Comparison of ENCODE assay signal across 1 cellular context in genomic region chr19:51986309-51987291, GRCh38.
A peak's percentile ranks its signal among the peaks of the same experiment; 100 is the strongest.
TF ChIP-seq lines count a peak whose summit lies in the region.

Gene ZNF350, minus strand, starts transcription at chr19:51986840. Its CDS starts 12,480 bp downstream, at chr19:51974360.

TF ChIP-seq in HepG2, 621 proteins besides CTCF, POLR2A, EP300 and RAD21 (continued from another document and continues in another):
- no peak for TF ChIP-seq CENPBD1 (CRISPR knock-in tag; IDR thresholded peaks at IDR 0.05; ENCODE audit: borderline replicate concordance, low read depth)
- TF ChIP-seq SOX5 (CRISPR knock-in tag; IDR thresholded peaks at IDR 0.05; ENCODE audit: borderline replicate concordance) = peak; percentile 51; the same call in 1 of the 2 replicates
- no peak for TF ChIP-seq CENPT (CRISPR knock-in tag; IDR thresholded peaks at IDR 0.05; ENCODE audit: low read depth)
- TF ChIP-seq BORCS8-MEF2B (CRISPR knock-in tag; IDR thresholded peaks at IDR 0.05) = 0 out of 2 replicates have a peak, but pooled peaks have one; percentile 53
- TF ChIP-seq NCOA2 (CRISPR knock-in tag; IDR thresholded peaks at IDR 0.05) = peak; percentile 53
- no peak for TF ChIP-seq PRDM4 (CRISPR knock-in tag; IDR thresholded peaks at IDR 0.05; ENCODE audit: borderline replicate concordance)
- TF ChIP-seq MBNL3 (CRISPR knock-in tag; conservative IDR thresholded peaks at IDR 0.05) = no peak
- TF ChIP-seq NR3C1 (CRISPR knock-in tag; IDR thresholded peaks at IDR 0.05) = no peak
- TF ChIP-seq ZBTB49 (CRISPR knock-in tag; IDR thresholded peaks at IDR 0.05; ENCODE audit: borderline replicate concordance) = no peak
- no peak for TF ChIP-seq ATF7-NPFF (CRISPR knock-in tag; IDR thresholded peaks at IDR 0.05; ENCODE audit: low read depth)
- no peak for TF ChIP-seq SATB2 (CRISPR knock-in tag; IDR thresholded peaks at IDR 0.05)
- TF ChIP-seq FIP1L1 (IDR thresholded peaks at IDR 0.05; ENCODE audit: borderline replicate concordance, insufficient read depth, low read depth, low read length) = no peak
- TF ChIP-seq ZNF577 (CRISPR knock-in tag; IDR thresholded peaks at IDR 0.05; ENCODE audit: borderline replicate concordance, low read depth) = no peak
- 0 out of 2 replicates have a peak, but pooled peaks have one; percentile 51 for TF ChIP-seq EED (CRISPR knock-in tag; IDR thresholded peaks at IDR 0.05)
- no peak; the same call in 1 of the 2 replicates for TF ChIP-seq CHD4 (IDR thresholded peaks at IDR 0.05; ENCODE audit: borderline replicate concordance, low read length)
- no peak for TF ChIP-seq SMC3 (IDR thresholded peaks at IDR 0.05; ENCODE audit: low read length)
- 0 out of 2 replicates have a peak, but pooled peaks have one; percentile 48 for TF ChIP-seq ZNF772 (CRISPR knock-in tag; IDR thresholded peaks at IDR 0.05)
- 0 out of 2 replicates have a peak, but pooled peaks have one; percentile 27 for TF ChIP-seq ZFP90 (CRISPR knock-in tag; IDR thresholded peaks at IDR 0.05; ENCODE audit: borderline replicate concordance)
- TF ChIP-seq HES4 (CRISPR knock-in tag; IDR thresholded peaks at IDR 0.05; ENCODE audit: borderline replicate concordance) = no peak
- TF ChIP-seq ELF3 (CRISPR knock-in tag; IDR thresholded peaks at IDR 0.05) = peak; percentile 89
- no peak for TF ChIP-seq HMGA1 (CRISPR knock-in tag; conservative IDR thresholded peaks at IDR 0.05)
- peak; percentile 94; the same call in 1 of the 2 replicates for TF ChIP-seq ARID4A (CRISPR knock-in tag; IDR thresholded peaks at IDR 0.05; ENCODE audit: borderline replicate concordance)
- TF ChIP-seq ZNF687 (CRISPR knock-in tag; IDR thresholded peaks at IDR 0.05) = no peak
- TF ChIP-seq CSRNP2 (CRISPR knock-in tag; conservative IDR thresholded peaks at IDR 0.05; ENCODE audit: low read depth) = no peak
- peak; percentile 92; the same call in 1 of the 2 replicates for TF ChIP-seq HMGXB3 (CRISPR knock-in tag; IDR thresholded peaks at IDR 0.05; ENCODE audit: borderline replicate concordance)
- TF ChIP-seq CC2D1A (CRISPR knock-in tag; IDR thresholded peaks at IDR 0.05) = no peak
- no peak for TF ChIP-seq MAF1 (CRISPR knock-in tag; IDR thresholded peaks at IDR 0.05; ENCODE audit: borderline replicate concordance)
- TF ChIP-seq REL (CRISPR knock-in tag; conservative IDR thresholded peaks at IDR 0.05) = no peak
- no peak; the same call in 1 of the 2 replicates for TF ChIP-seq ARID2 (CRISPR knock-in tag; IDR thresholded peaks at IDR 0.05; ENCODE audit: borderline replicate concordance)
- no peak for TF ChIP-seq ZNF770 (CRISPR knock-in tag; IDR thresholded peaks at IDR 0.05)
- peak; percentile 44; the same call in 1 of the 2 replicates for TF ChIP-seq MLX (CRISPR knock-in tag; IDR thresholded peaks at IDR 0.05)
- peak; percentile 83; the same call in 1 of the 2 replicates for TF ChIP-seq ZSCAN9 (CRISPR knock-in tag; IDR thresholded peaks at IDR 0.05; ENCODE audit: borderline replicate concordance)
- peak; percentile 55; the same call in 1 of the 2 replicates for TF ChIP-seq ZMYM3 (CRISPR knock-in tag; IDR thresholded peaks at IDR 0.05)
- TF ChIP-seq FOXO1 (CRISPR knock-in tag; IDR thresholded peaks at IDR 0.05) = peak; percentile 39
